In the genomic region with DNA sequence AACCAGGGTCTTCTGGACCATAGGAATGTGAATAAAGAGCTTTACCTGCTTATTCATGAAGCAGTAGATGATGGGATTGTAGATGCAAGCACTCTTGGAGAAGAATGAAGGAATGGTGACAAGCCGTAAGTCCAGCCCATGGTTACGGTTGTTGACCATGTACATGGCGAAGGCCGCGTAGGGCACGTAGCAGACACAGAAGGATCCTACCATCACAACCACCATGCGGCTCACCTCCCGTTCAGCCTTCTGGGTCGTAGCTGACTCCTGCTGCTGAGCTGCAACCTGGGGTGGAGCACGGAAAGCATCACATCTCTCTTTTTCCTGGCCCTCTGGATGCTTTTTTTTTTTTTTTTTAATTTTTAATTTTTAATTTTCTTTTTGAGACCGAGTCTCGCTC, we compare ENCODE assay signal across 1 cellular context.
TF ChIP-seq lines count a peak whose summit lies in the region.

No MANE protein-coding gene starts in this region.

TF ChIP-seq in H1, 55 proteins besides CTCF, POLR2A, EP300 and RAD21:
- TF ChIP-seq POLR2AphosphoS5 (IDR thresholded peaks at IDR 0.05; ENCODE audit: low read depth, low read length) (peak; percentile 64; the same call in 1 of the 2 replicates), NRF1 (IDR thresholded peaks at IDR 0.05; ENCODE audit: low read depth, low read length) (no peak)
TF ChIP-seq in H1: peak in this region for 1.
